24 cellular contexts compared by ENCODE assay signal in genomic region chr6:165707067-165707853, GRCh38. TPM values are rescaled to one million over a fixed set of nuclear protein-coding genes. Genes with fewer than 3 reads are reported as not detected.
"Had no signal": no experiment of that assay in that cellular context is flagged by ENCODE, and none has a peak within 500 bp of the region (broad histone marks: within the 10 kb centered on the region; RNA-seq: fewer than 3 reads in every experiment).

No MANE protein-coding gene starts in this region.

- H3K4me1 ChIP-seq: adrenal gland, SJCRH30 had no signal

- H3K4me2 ChIP-seq: SK-N-SH had no signal

- H3K27me3 Mint-ChIP-seq: activated CD4-positive, alpha-beta T cell treated with anti-CD3 and anti-CD28 coated beads for 36 hours; activated CD8-positive, alpha-beta T cell treated with anti-CD3 and anti-CD28 coated beads for 36 hours; activated naive CD8-positive, alpha-beta T cell treated with anti-CD3 and anti-CD28 coated beads, Interleukin-2, amount 10 ng/mL, durations not matched to agents 7 days and 5 days had no signal

- H3K27me3 ChIP-seq: adrenal gland, MG63, SJCRH30 had no signal

- H3K9me3 Mint-ChIP-seq: activated CD8-positive, alpha-beta T cell treated with anti-CD3 and anti-CD28 coated beads for 36 hours; activated naive CD8-positive, alpha-beta T cell treated with anti-CD3 and anti-CD28 coated beads, Interleukin-2, amount 10 ng/mL, durations not matched to agents 7 days and 5 days; activated T-helper 2 cell treated with anti-CD3 and anti-CD28 coated beads, Interferon-gamma antibody, Interleukin-2, Interleukin-4, amounts not matched to agents 10 μg/mL and 5 μg/mL and 100 μg/mL, durations not matched to agents 14 hours and 24 hours and 36 hours had no signal

- H3K9me2 ChIP-seq: SK-N-SH had no signal

- H3K36me3 ChIP-seq: adrenal gland, MG63, SJCRH30, WERI-Rb-1 had no signal

- H3K9ac ChIP-seq: SK-N-SH had no signal

- H3K27ac ChIP-seq: adrenal gland, SJCRH30, WERI-Rb-1 had no signal

- H3K4me3 Mint-ChIP-seq: activated CD4-positive, alpha-beta T cell treated with anti-CD3 and anti-CD28 coated beads for 36 hours; activated CD8-positive, alpha-beta T cell treated with anti-CD3 and anti-CD28 coated beads for 36 hours; activated naive CD8-positive, alpha-beta T cell treated with anti-CD3 and anti-CD28 coated beads, Interleukin-2, amount 10 ng/mL, durations not matched to agents 7 days and 5 days; activated T-cell treated with anti-CD3 and anti-CD28 coated beads, Interleukin-2, amount 50 U/mL, for 72 hours had no signal

- H3K27ac Mint-ChIP-seq: activated CD4-positive, alpha-beta T cell treated with anti-CD3 and anti-CD28 coated beads for 36 hours; activated CD8-positive, alpha-beta T cell treated with anti-CD3 and anti-CD28 coated beads for 36 hours; activated naive CD8-positive, alpha-beta T cell treated with anti-CD3 and anti-CD28 coated beads, Interleukin-2, amount 10 ng/mL, durations not matched to agents 7 days and 5 days; activated T-cell treated with anti-CD3 and anti-CD28 coated beads, Interleukin-2, amount 50 U/mL, for 72 hours; activated T-helper 2 cell treated with anti-CD3 and anti-CD28 coated beads, Interferon-gamma antibody, Interleukin-2, Interleukin-4, amounts not matched to agents 10 μg/mL and 5 μg/mL and 100 μg/mL, durations not matched to agents 14 hours and 24 hours and 36 hours had no signal

- H3K9me3 ChIP-seq: adrenal gland, MG63, SJCRH30, SK-N-SH had no signal

- H3K4me1 Mint-ChIP-seq: activated CD4-positive, alpha-beta T cell treated with anti-CD3 and anti-CD28 coated beads for 36 hours; activated naive CD8-positive, alpha-beta T cell treated with anti-CD3 and anti-CD28 coated beads, Interleukin-2, amount 10 ng/mL, durations not matched to agents 7 days and 5 days had no signal

- ATAC-seq: activated CD4-positive, alpha-beta T cell treated with anti-CD3 and anti-CD28 coated beads for 36 hours; activated CD8-positive, alpha-beta T cell treated with anti-CD3 and anti-CD28 coated beads for 36 hours; activated T-cell treated with anti-CD3 and anti-CD28 coated beads, Interleukin-2, amount 50 U/mL, for 72 hours; PC-3; Right ventricle myocardium inferior had no signal

- H3K4me3 ChIP-seq: adrenal gland, MG63, SJCRH30 had no signal

- DNase-seq: activated CD4-positive, alpha-beta T cell treated with anti-CD3 and anti-CD28 coated beads for 36 hours; activated CD8-positive, alpha-beta memory T cell treated with anti-CD3 and anti-CD28 coated beads, Interleukin-2, amount 50 U/mL, for 4 hours; activated CD8-positive, alpha-beta T cell treated with anti-CD3 and anti-CD28 coated beads for 36 hours; activated naive CD4-positive, alpha-beta T cell treated with anti-CD3 and anti-CD28 coated beads, Interleukin-2, amount 50 U/mL, for 16 hours; activated naive CD8-positive, alpha-beta T cell treated with anti-CD3 and anti-CD28 coated beads, Interleukin-2, amount 10 ng/mL, durations not matched to agents 7 days and 5 days; activated T-cell treated with anti-CD3 and anti-CD28 coated beads, Interleukin-2, amount 50 U/mL, for 72 hours; adrenal gland; anterior cingulate cortex; caudate nucleus; MG63; MV-4-11; NCI-H1092 treated with DMSO at 0.1 percent for 48 hours; NCI-H1436; NCI-H187; NCI-H2081; NCI-H524; PC-3; SJCRH30; SK-N-SH; T-helper 1 cell; WERI-Rb-1 had no signal

RNA-seq across cellular contexts. Expression of gene PDE10A, which starts 44.2 kb away (rescaled TPM):
- total RNA-seq: activated CD4-positive, alpha-beta T cell treated with anti-CD3 and anti-CD28 coated beads for 36 hours; activated CD8-positive, alpha-beta T cell treated with anti-CD3 and anti-CD28 coated beads for 36 hours; activated naive CD8-positive, alpha-beta T cell treated with anti-CD3 and anti-CD28 coated beads, Interleukin-2, amount 10 ng/mL, durations not matched to agents 7 days and 5 days; activated T-cell treated with anti-CD3 and anti-CD28 coated beads, Interleukin-2, amount 50 U/mL, for 72 hours; activated T-helper 2 cell treated with anti-CD3 and anti-CD28 coated beads, Interferon-gamma antibody, Interleukin-2, Interleukin-4, amounts not matched to agents 10 μg/mL and 5 μg/mL and 100 μg/mL, durations not matched to agents 14 hours and 24 hours and 36 hours; T-helper 2 cell treated with Interferon-gamma antibody and Interleukin-4, amounts not matched to agents 100 ng/mL and 5 ng/mL, for 36 hours had no signal
